8 cellular contexts compared by ENCODE assay signal in genomic region chr1:119712342-119713038, GRCh38. TPM values are rescaled to one million over a fixed set of nuclear protein-coding genes. Genes with fewer than 3 reads are reported as not detected.
DNase-seq lines count a peak whose midpoint lies in the region; ATAC-seq and TF ChIP-seq lines count a peak whose summit lies in the region.

No MANE protein-coding gene starts in this region.

- ATAC-seq in HG02642 (IDR thresholded peaks at IDR 0.05; ENCODE audit: poor library complexity, unreplicated experiment) (peak; percentile 51), HG03097 (IDR thresholded peaks at IDR 0.05; ENCODE audit: low FRiP score, unreplicated experiment) (no peak)
- peak; percentile 41 for ATAC-seq in stimulated activated memory B cell treated with anti-CD40 and anti-IgM and Interleukin-4, amounts not matched to agents 10 μg/mL and 1 μg/mL and 100 μg/mL, for 72 hours

- peak overlapping the region; percentile 84 for H3K4me3 Mint-ChIP-seq in stimulated activated memory B cell treated with anti-CD40 and anti-IgM and Interleukin-4, amounts not matched to agents 10 μg/mL and 1 μg/mL and 100 μg/mL, for 72 hours

- no peaks in the 10 kb centered on the region for H3K36me3 Mint-ChIP-seq in stimulated activated memory B cell treated with anti-CD40 and anti-IgM and Interleukin-4, amounts not matched to agents 10 μg/mL and 1 μg/mL and 100 μg/mL, for 72 hours

- DNase-seq in DMS53 treated with DMSO at 0.1 percent for 48 hours (lab: John Stamatoyannopoulos, UW; ENCODE audit: unreplicated experiment) (peak; percentile 26), NCI-H2171 treated with DMSO at 0.1 percent for 48 hours (lab: John Stamatoyannopoulos, UW) (peak; percentile 83), epithelial cell of esophagus (ENCODE audit: low read depth) (peak; percentile 80), mucosa of gallbladder (ENCODE audit: low spot score) (peak; percentile 44)
- DNase-seq in activated CD4-positive, alpha-beta T cell treated with anti-CD3 and anti-CD28 coated beads, Interleukin-2, amount 50 U/mL, for 48 hours, result peak; percentile 56 to 63

- peaks cover 25% of the 10 kb centered on the region for H3K4me1 Mint-ChIP-seq in stimulated activated memory B cell treated with anti-CD40 and anti-IgM and Interleukin-4, amounts not matched to agents 10 μg/mL and 1 μg/mL and 100 μg/mL, for 72 hours

- peak overlapping the region; percentile 65 for H3K27ac Mint-ChIP-seq in stimulated activated memory B cell treated with anti-CD40 and anti-IgM and Interleukin-4, amounts not matched to agents 10 μg/mL and 1 μg/mL and 100 μg/mL, for 72 hours

- peak overlapping the region; percentile 88 for H3K4me3 ChIP-seq in epithelial cell of esophagus (ENCODE audit: low read length)

- H3K9me3 Mint-ChIP-seq in stimulated activated memory B cell treated with anti-CD40 and anti-IgM and Interleukin-4, amounts not matched to agents 10 μg/mL and 1 μg/mL and 100 μg/mL, for 72 hours, result no peaks in the 10 kb centered on the region

- peaks cover 12% of the 10 kb centered on the region for H3K27me3 Mint-ChIP-seq in stimulated activated memory B cell treated with anti-CD40 and anti-IgM and Interleukin-4, amounts not matched to agents 10 μg/mL and 1 μg/mL and 100 μg/mL, for 72 hours

- TF ChIP-seq CTCF in epithelial cell of esophagus (IDR thresholded peaks at IDR 0.05; ENCODE audit: insufficient read depth, low read depth, low read length, missing control alignments), result no peak

RNA-seq across cellular contexts. Expression of gene PHGDH, which starts 0.8 kb away (rescaled TPM):
- total RNA-seq in mucosa of gallbladder, result 12.8 TPM

RNA-seq across cellular contexts. Expression of gene HMGCS2, which starts 56.2 kb away (rescaled TPM):
- total RNA-seq in mucosa of gallbladder, result 22.1 TPM

Comparison
In these comparisons a context has a peak if more than half of its experiments do, and no peak if none do; other contexts are left out.
1. DNase-seq: peak in every context shown above with its lines; median percentile 83 in NCI-H2171 treated with DMSO at 0.1 percent for 48 hours; 80 in epithelial cell of esophagus; 60 in activated CD4-positive, alpha-beta T cell treated with anti-CD3 and anti-CD28 coated beads, Interleukin-2, amount 50 U/mL, for 48 hours; 44 in mucosa of gallbladder; 26 in DMS53 treated with DMSO at 0.1 percent for 48 hours.